In the genomic region with DNA sequence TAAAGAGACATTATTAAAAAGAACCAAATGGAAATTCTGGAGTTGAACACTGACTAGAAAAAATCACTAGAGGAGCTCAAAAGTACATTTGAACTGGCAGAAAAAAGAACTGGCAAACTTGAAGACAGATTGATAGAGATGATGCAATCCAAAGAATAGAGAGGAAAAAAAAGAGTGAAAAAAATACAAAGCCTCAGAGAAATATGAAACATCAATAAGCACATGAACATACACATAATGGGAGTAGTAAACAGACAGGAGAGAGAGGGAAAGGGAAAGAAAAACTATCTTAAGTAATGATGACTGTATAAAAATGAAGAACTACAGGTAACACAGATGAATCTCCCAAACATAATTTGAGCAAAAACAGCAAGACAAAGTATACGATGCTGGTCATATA, we compare ENCODE assay signal across 1 cellular context.
TF ChIP-seq lines count a peak whose summit lies in the region.

No MANE protein-coding gene starts in this region.

TF ChIP-seq in HepG2, 621 proteins besides CTCF, POLR2A, EP300 and RAD21 (continued from another document):
- TF ChIP-seq, protein P1, sequence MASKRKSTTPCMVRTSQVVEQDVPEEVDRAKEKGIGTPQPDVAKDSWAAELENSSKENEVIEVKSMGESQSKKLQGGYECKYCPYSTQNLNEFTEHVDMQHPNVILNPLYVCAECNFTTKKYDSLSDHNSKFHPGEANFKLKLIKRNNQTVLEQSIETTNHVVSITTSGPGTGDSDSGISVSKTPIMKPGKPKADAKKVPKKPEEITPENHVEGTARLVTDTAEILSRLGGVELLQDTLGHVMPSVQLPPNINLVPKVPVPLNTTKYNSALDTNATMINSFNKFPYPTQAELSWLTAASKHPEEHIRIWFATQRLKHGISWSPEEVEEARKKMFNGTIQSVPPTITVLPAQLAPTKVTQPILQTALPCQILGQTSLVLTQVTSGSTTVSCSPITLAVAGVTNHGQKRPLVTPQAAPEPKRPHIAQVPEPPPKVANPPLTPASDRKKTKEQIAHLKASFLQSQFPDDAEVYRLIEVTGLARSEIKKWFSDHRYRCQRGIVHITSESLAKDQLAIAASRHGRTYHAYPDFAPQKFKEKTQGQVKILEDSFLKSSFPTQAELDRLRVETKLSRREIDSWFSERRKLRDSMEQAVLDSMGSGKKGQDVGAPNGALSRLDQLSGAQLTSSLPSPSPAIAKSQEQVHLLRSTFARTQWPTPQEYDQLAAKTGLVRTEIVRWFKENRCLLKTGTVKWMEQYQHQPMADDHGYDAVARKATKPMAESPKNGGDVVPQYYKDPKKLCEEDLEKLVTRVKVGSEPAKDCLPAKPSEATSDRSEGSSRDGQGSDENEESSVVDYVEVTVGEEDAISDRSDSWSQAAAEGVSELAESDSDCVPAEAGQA (IDR thresholded peaks at IDR 0.05; ENCODE audit: low read depth) = no peak
- TF ChIP-seq, protein P1 (CRISPR knock-in tag; IDR thresholded peaks at IDR 0.05; ENCODE audit: borderline replicate concordance) = no peak
- TF ChIP-seq CEBPG (CRISPR knock-in tag; IDR thresholded peaks at IDR 0.05) (0 out of 2 replicates have a peak, but pooled peaks have one; percentile 11), ATF7 (IDR thresholded peaks at IDR 0.05) (peak; percentile 81), ATF7 (CRISPR knock-in tag; IDR thresholded peaks at IDR 0.05) (no peak), GATA4 (IDR thresholded peaks at IDR 0.05; ENCODE audit: borderline replicate concordance, low read depth) (no peak), NR1H2 (CRISPR knock-in tag; IDR thresholded peaks at IDR 0.05; ENCODE audit: borderline replicate concordance, low read depth) (no peak), ZNF644 (CRISPR knock-in tag; IDR thresholded peaks at IDR 0.05; ENCODE audit: low read depth) (no peak)
